In genomic region chr16:57568173-57568678, GRCh38 we compare ENCODE assay signal across 23 cellular contexts. TPM values are rescaled to one million over a fixed set of nuclear protein-coding genes. Genes with fewer than 3 reads are reported as not detected.
DNase-seq lines count a peak whose midpoint lies in the region; ATAC-seq, FAIRE-seq and TF ChIP-seq lines count a peak whose summit lies in the region.
"Had no signal": no experiment of that assay in that cellular context is flagged by ENCODE, and none has a peak within 500 bp of the region (broad histone marks: within the 10 kb centered on the region; RNA-seq: fewer than 3 reads in every experiment).

No MANE protein-coding gene starts in this region.

- RAD21 ChIA-PET in GM12878 (lab: Charles Lee; ENCODE audit: unreplicated experiment), result no interaction called here

- no peak overlapping the region for H3K4ac ChIP-seq in H9 (ENCODE audit: low read depth, low read length)

- no peak overlapping the region for H3K56ac ChIP-seq in H9 (ENCODE audit: insufficient read length, low read depth, low read length)

- H2BK5ac ChIP-seq in H9 (ENCODE audit: insufficient read length, low read length), result no peak overlapping the region

- TF ChIP-seq POLR2A in GM12878 (IDR thresholded peaks at IDR 0.05; ENCODE audit: low read depth, low read length), result no peak
- no peak for TF ChIP-seq POLR2A in vagina (IDR thresholded peaks at IDR 0.05)

- TF ChIP-seq EP300 in GM12878 (IDR thresholded peaks at IDR 0.05; ENCODE audit: borderline replicate concordance in 1 of 2, control insufficient read depth in 1 of 2, low read depth in 2 of 2, low read length in 2 of 2), result no peak

- FAIRE-seq in GM12878 (lab: Jason Lieb, UNC), result peak; percentile 47
- FAIRE-seq: H54 had no signal

- H3K27ac ChIP-seq in H9 (ENCODE audit: insufficient read length, low read depth, low read length) (no peak overlapping the region), GM12878 (ENCODE audit: control insufficient read depth, insufficient read depth) (no peak overlapping the region), vagina (no peak overlapping the region)
- H3K27ac ChIP-seq: PC-9, SK-N-MC had no signal

- H3K18ac ChIP-seq in H9 (ENCODE audit: insufficient read length, low read depth, low read length), result no peak overlapping the region

- POLR2A ChIA-PET in GM12878 (lab: Charles Lee), result no interaction called here

- no peak overlapping the region for H3K4me3 Mint-ChIP-seq in H9
- H3K4me3 Mint-ChIP-seq in memory B cell, result no peak overlapping the region
- no peak overlapping the region for H3K4me3 Mint-ChIP-seq in stimulated activated effector memory CD8-positive, alpha-beta T cell treated with anti-CD3 and anti-CD28 coated beads, Interleukin-12 subunit alpha, Interleukin-12 subunit beta, amount 100 ng/mL, for 72 hours
- H3K4me3 Mint-ChIP-seq: CD4-positive, alpha-beta T cell had no signal

- H3K79me2 ChIP-seq in H9 (ENCODE audit: insufficient read depth, low read length) (no peaks in the 10 kb centered on the region), GM12878 (ENCODE audit: control insufficient read depth, insufficient read depth, low read length) (no peaks in the 10 kb centered on the region)

- no peak overlapping the region for H3T11ph ChIP-seq in H9 (ENCODE audit: low read length)

- H2BK120ac ChIP-seq in H9 (ENCODE audit: low read depth, low read length, poor library complexity, severe bottlenecking), result no peak overlapping the region

- H3K9me3 Mint-ChIP-seq in H9 (peaks cover 18 to 23% of the 10 kb centered on the region in 2 experiments), memory B cell (peaks cover 15% of the 10 kb centered on the region)
- peaks cover 4% of the 10 kb centered on the region for H3K9me3 Mint-ChIP-seq in stimulated activated effector memory CD8-positive, alpha-beta T cell treated with anti-CD3 and anti-CD28 coated beads, Interleukin-12 subunit alpha, Interleukin-12 subunit beta, amount 100 ng/mL, for 72 hours
- H3K9me3 Mint-ChIP-seq: CD4-positive, alpha-beta T cell had no signal

- 100% methylated on average over 4 of the region's 5 CpGs for WGBS in H9 (ENCODE audit: extremely low coverage, insufficient read length, low lambda C conversion rate)
- WGBS in GM12878 (ENCODE audit: insufficient coverage, insufficient replicate concordance, low lambda C conversion rate, missing lambda C conversion rate), result over 99% methylated on average over 5 of the region's 5 CpGs

- no peak overlapping the region for H2BK20ac ChIP-seq in H9 (ENCODE audit: low read depth, low read length, poor library complexity, severe bottlenecking)

- no peaks in the 10 kb centered on the region for H4K20me1 ChIP-seq in H9 (ENCODE audit: control insufficient read depth, insufficient read depth, insufficient read length)
- no peaks in the 10 kb centered on the region for H4K20me1 ChIP-seq in GM12878 (ENCODE audit: control insufficient read depth, insufficient read depth)

- H3K4me1 ChIP-seq in H9 (ENCODE audit: insufficient read depth, low read length), result no peaks in the 10 kb centered on the region
- no peaks in the 10 kb centered on the region for H3K4me1 ChIP-seq in GM12878 (ENCODE audit: control insufficient read depth, insufficient read depth, low read length)
- no peaks in the 10 kb centered on the region for H3K4me1 ChIP-seq in vagina

- H4K8ac ChIP-seq in H9 (replicated peaks; ENCODE audit: insufficient read length, low read depth, low read length), result peak overlapping the region; percentile 74

- H3K36me3 ChIP-seq in GM12878 (ENCODE audit: control insufficient read depth in 2 of 2, insufficient read depth in 2 of 2, low read length in 1 of 2) (peaks cover 34 to 40% of the 10 kb centered on the region in 2 experiments), vagina (no peaks in the 10 kb centered on the region)

- H3K36me3 Mint-ChIP-seq in H9 (ENCODE audit: insufficient read depth in 1 of 3, low read depth in 3 of 3), result peaks cover 26 to 29% (median 26%) of the 10 kb centered on the region in 3 experiments
- H3K36me3 Mint-ChIP-seq in memory B cell, result peaks cover 44% of the 10 kb centered on the region
- H3K36me3 Mint-ChIP-seq in stimulated activated effector memory CD8-positive, alpha-beta T cell treated with anti-CD3 and anti-CD28 coated beads, Interleukin-12 subunit alpha, Interleukin-12 subunit beta, amount 100 ng/mL, for 72 hours, result peaks cover 100% of the 10 kb centered on the region

- H2AFZ ChIP-seq in H9 (ENCODE audit: low read length) (no peak overlapping the region), GM12878 (ENCODE audit: control insufficient read depth, low read depth, low read length) (no peak overlapping the region)
- H2AFZ ChIP-seq: PC-9 had no signal

- H3K27me3 ChIP-seq in H9 (ENCODE audit: insufficient read depth, low read length) (no peaks in the 10 kb centered on the region), GM12878 (replicated peaks in 1 of 2; ENCODE audit: control insufficient read depth in 2 of 2, insufficient read depth in 2 of 2, low read length in 1 of 2) (no peaks in the 10 kb centered on the region), vagina (no peaks in the 10 kb centered on the region)

- H3K27ac Mint-ChIP-seq in H9, result no peak overlapping the region; a peak in 1 of 7 replicates
- peak overlapping the region; percentile 63 for H3K27ac Mint-ChIP-seq in memory B cell
- peak overlapping the region; percentile 95 for H3K27ac Mint-ChIP-seq in stimulated activated effector memory CD8-positive, alpha-beta T cell treated with anti-CD3 and anti-CD28 coated beads, Interleukin-12 subunit alpha, Interleukin-12 subunit beta, amount 100 ng/mL, for 72 hours
- H3K27ac Mint-ChIP-seq: CD4-positive, alpha-beta T cell had no signal

- no peak overlapping the region for H4K91ac ChIP-seq in H9 (ENCODE audit: insufficient read length, low read depth, low read length)

- H2BK12ac ChIP-seq in H9 (ENCODE audit: insufficient read length, low read depth, low read length), result no peak overlapping the region

- H3K4me2 ChIP-seq in H9 (ENCODE audit: insufficient read depth, insufficient read length, low read length) (no peak overlapping the region), GM12878 (ENCODE audit: control insufficient read depth, insufficient read depth) (no peak overlapping the region)
- H3K4me2 ChIP-seq: PC-9 had no signal

- DNase-seq in H9, result no peak
- DNase-seq in GM12878 (ENCODE audit: low read depth, low spot score), result no peak
- no peak for DNase-seq in memory B cell (ENCODE audit: low spot score in 2 of 2)
- DNase-seq in stimulated activated effector memory CD8-positive, alpha-beta T cell treated with anti-CD3 and anti-CD28 coated beads, Interleukin-12 subunit alpha, Interleukin-12 subunit beta, amount 100 ng/mL, for 72 hours (ENCODE audit: low spot score in 2 of 2), result no peak
- no peak for DNase-seq in vagina (ENCODE audit: extremely low spot score in 2 of 2)
- DNase-seq in DMS153 (lab: John Stamatoyannopoulos, UW), result no peak
- DNase-seq: CD4-positive, alpha-beta T cell; COR-L47; DMS79 treated with DMSO at 0.1 percent for 48 hours; IMR-90; NCI-H1105; NCI-H146; NCI-H2029; NCI-H2227 treated with DMSO at 0.1 percent for 48 hours; NCI-H510A; PC-9; RPMI8226; SHP77 treated with DMSO at 0.1 percent for 48 hours had no signal

- SMC1A ChIA-PET in GM12878 (lab: Charles Lee; ENCODE audit: uncharacterized antibody, unreplicated experiment), result no interaction called here

- H3K27me3 Mint-ChIP-seq in H9 (ENCODE audit: low read depth) (no peaks in the 10 kb centered on the region), memory B cell (no peaks in the 10 kb centered on the region)
- H3K27me3 Mint-ChIP-seq: CD4-positive, alpha-beta T cell had no signal

- H3K9ac ChIP-seq in H9 (ENCODE audit: extremely low read depth, insufficient read length, low read length) (no peak overlapping the region), GM12878 (ENCODE audit: control insufficient read depth, insufficient read depth, low read length) (no peak overlapping the region)

- H3K4me1 Mint-ChIP-seq in H9 (peaks cover 0 to 4% of the 10 kb centered on the region in 2 experiments; a peak in 1 of 4 replicates), memory B cell (peaks cover 20% of the 10 kb centered on the region)
- H3K4me1 Mint-ChIP-seq in stimulated activated effector memory CD8-positive, alpha-beta T cell treated with anti-CD3 and anti-CD28 coated beads, Interleukin-12 subunit alpha, Interleukin-12 subunit beta, amount 100 ng/mL, for 72 hours, result peaks cover 72% of the 10 kb centered on the region

- H2BK15ac ChIP-seq in H9 (ENCODE audit: low read depth, low read length), result no peak overlapping the region

- no peak overlapping the region for H3K23ac ChIP-seq in H9 (ENCODE audit: insufficient read length, low read depth, low read length)

- H3K4me3 ChIP-seq in GM12878 (no peak overlapping the region), vagina (no peak overlapping the region)
- H3K4me3 ChIP-seq: PC-9, SK-N-MC had no signal

- no peak overlapping the region for H3K14ac ChIP-seq in H9 (ENCODE audit: insufficient read depth, low read length)

- BruUV-seq in GM12878 (replicated peaks; lab: Mats Ljungman, UMichigan), result no TSS peak

- no peaks in the 10 kb centered on the region for H3K79me1 ChIP-seq in H9 (ENCODE audit: insufficient read depth, low read depth, low read length, poor library complexity, severe bottlenecking)

- H2AK5ac ChIP-seq in H9 (ENCODE audit: insufficient read length, low read length), result no peak overlapping the region

- intact Hi-C loops in GM12878 (cut with micrococcal nuclease; ENCODE audit: unreplicated experiment) (no loop called here), vagina (cut with DNase I) (no loop called here)

- in situ Hi-C loops in GM12878 (cut with MboI), result no loop called here

- TF ChIP-seq CTCF in H9 (conservative IDR thresholded peaks at IDR 0.05) (no peak), GM12878 (IDR thresholded peaks at IDR 0.05 in 2 of 3, conservative IDR thresholded peaks at IDR 0.05 in 1 of 3; ENCODE audit: control insufficient read depth in 2 of 3, extremely low read depth in 1 of 3, insufficient read depth in 1 of 3, low read depth in 3 of 3, low read length in 3 of 3) (no peak), vagina (IDR thresholded peaks at IDR 0.05) (no peak)

- H4K5ac ChIP-seq in H9 (ENCODE audit: insufficient read length, low read depth, low read length), result peak overlapping the region; percentile 34

- ATAC-seq in GM12878 (no peak), memory B cell (ENCODE audit: low read depth) (no peak), HG02623 (IDR thresholded peaks at IDR 0.05; ENCODE audit: unreplicated experiment) (no peak)
- no peak for ATAC-seq in stimulated activated effector memory CD8-positive, alpha-beta T cell treated with anti-CD3 and anti-CD28 coated beads, Interleukin-12 subunit alpha, Interleukin-12 subunit beta, amount 100 ng/mL, for 72 hours

- H3K23me2 ChIP-seq in H9 (ENCODE audit: insufficient read length, low read depth, low read length, poor library complexity, severe bottlenecking), result no peaks in the 10 kb centered on the region

- TF ChIP-seq RAD21 in GM12878 (IDR thresholded peaks at IDR 0.05; ENCODE audit: insufficient read depth, low read depth, low read length), result no peak

- CTCF ChIA-PET in GM12878 (lab: Yijun Ruan, JAX), result no interaction called here

- H3K9me3 ChIP-seq in H9 (ENCODE audit: control insufficient read depth, low read depth, low read length) (no peaks in the 10 kb centered on the region), GM12878 (replicated peaks; ENCODE audit: control insufficient read depth, insufficient read depth, low read length) (no peaks in the 10 kb centered on the region; the same call in 2 of the 3 replicates), vagina (no peaks in the 10 kb centered on the region)

RNA-seq across cellular contexts. Expression of gene ADGRG5, which starts 25.8 kb away (rescaled TPM):
- 11.7 and 12.1 TPM in 2 replicates for total RNA-seq in H9 (2021)
- 40.4 and 40.7 TPM in 2 replicates for total RNA-seq in GM12878 (2013; cell fraction: nucleolus; rRNA removed)
- 24.5 and 30.4 TPM in 2 replicates for total RNA-seq in GM12878 (2014; rRNA removed)
- 6.5 and 7.7 TPM in 2 replicates for total RNA-seq in GM12878 (2014; rRNA removed; fragmentation: Illumina TruSeq; extraction: Trizol)
- 26.6 and 30.1 TPM in 2 replicates for total RNA-seq in GM12878 (2021)
- polyA plus RNA-seq in GM12878 (2011; ENCODE audit: low read depth), result 18.3 TPM
- polyA plus RNA-seq in GM12878 (2011; rRNA removed), result 1.3 and 5.6 TPM in 2 replicates
- polyA plus RNA-seq in GM12878 (2011; cell fraction: cytosol; rRNA removed), result 4.9 and 5.6 TPM in 2 replicates
- polyA plus RNA-seq in GM12878 (2011; cell fraction: nucleus; rRNA removed), result 17.9 and 18.9 TPM in 2 replicates
- polyA plus RNA-seq in GM12878 (2012), result 26.7 and 36.0 TPM in 2 replicates
- 8.4 and 19.2 TPM in 2 replicates for polyA plus RNA-seq in GM12878 (2014; fragmentation: Illumina TruSeq; extraction: Trizol)
- polyA plus RNA-seq in GM12878 (2014; fragmentation: Nextera tagmentation; extraction: Ambion mirVana), result 1 to 10 TPM; 1.7 to 2.7 TPM
- 25.9 and 35.1 TPM in 2 replicates for polyA plus RNA-seq in GM12878 (2014; rRNA removed)
- polyA plus RNA-seq in GM12878 (2016; fragmentation: Nextera tagmentation; extraction: Ambion mirVana), result 10 to 100 TPM; 50.8 to 56.0 TPM
- 5.4 and 6.9 TPM in 2 replicates for polyA minus RNA-seq in GM12878 (2011; rRNA and poly(A)+ RNA removed)
- polyA minus RNA-seq in GM12878 (2011; cell fraction: cytosol; rRNA and poly(A)+ RNA removed), result 2.2 and 2.3 TPM in 2 replicates
- polyA minus RNA-seq in GM12878 (2011; cell fraction: nucleus; rRNA and poly(A)+ RNA removed), result 5.6 and 8.6 TPM in 2 replicates
- 2.2 TPM for total RNA-seq in vagina
- total RNA-seq: HT1080, IMR-90, PC-9 had no signal
- polyA plus RNA-seq: BJ, IMR-90 had no signal

RNA-seq across cellular contexts. Expression of gene CCDC102A, which starts 31.9 kb away (rescaled TPM):
- total RNA-seq in H9 (2021) (6.6 and 8.2 TPM in 2 replicates), GM12878 (2014; rRNA removed) (3.5 and 5.9 TPM in 2 replicates), GM12878 (2014; rRNA removed; fragmentation: Illumina TruSeq; extraction: Trizol) (1.2 and 1.6 TPM in 2 replicates), GM12878 (2021) (5.1 and 5.6 TPM in 2 replicates), vagina (22.1 TPM)
- total RNA-seq in GM12878 (2013; cell fraction: nucleolus; rRNA removed), result 3.6 and 3.7 TPM in 2 replicates
- 2.3 TPM for polyA plus RNA-seq in GM12878 (2011; ENCODE audit: low read depth)
- polyA plus RNA-seq in GM12878 (2011; rRNA removed) (2.2 and 5.1 TPM in 2 replicates), GM12878 (2014; fragmentation: Illumina TruSeq; extraction: Trizol) (0.59 and 0.76 TPM in 2 replicates), GM12878 (2014; fragmentation: Nextera tagmentation; extraction: Ambion mirVana) (under 1 TPM; 0.03 to 0.53 TPM), GM12878 (2014; rRNA removed) (3.3 and 4.1 TPM in 2 replicates), GM12878 (2016; fragmentation: Nextera tagmentation; extraction: Ambion mirVana) (1 to 10 TPM in 1 of 2 experiments, under 1 TPM in 1; 0.63 to 3.3 TPM)
- 8.5 and 10.0 TPM in 2 replicates for polyA plus RNA-seq in GM12878 (2011; cell fraction: cytosol; rRNA removed)
- polyA plus RNA-seq in GM12878 (2011; cell fraction: nucleus; rRNA removed), result 7.4 and 10.5 TPM in 2 replicates
- 4.2 and 5.2 TPM in 2 replicates for polyA plus RNA-seq in GM12878 (2012)
- polyA minus RNA-seq in GM12878 (2011; rRNA and poly(A)+ RNA removed), result 1.6 and 4.7 TPM in 2 replicates
- 2.1 TPM in 2 replicates for polyA minus RNA-seq in GM12878 (2011; cell fraction: cytosol; rRNA and poly(A)+ RNA removed)
- polyA minus RNA-seq in GM12878 (2011; cell fraction: nucleus; rRNA and poly(A)+ RNA removed), result 0.60 and 1.8 TPM in 2 replicates

Comparison
In these comparisons a context has a peak if more than half of its experiments do, and no peak if none do; other contexts are left out.
1. H3K27ac Mint-ChIP-seq: peak in memory B cell (single experiment) and stimulated activated effector memory CD8-positive, alpha-beta T cell treated with anti-CD3 and anti-CD28 coated beads, Interleukin-12 subunit alpha, Interleukin-12 subunit beta, amount 100 ng/mL, for 72 hours (single experiment); none in H9 (0 of 3).